1 cellular context compared by ENCODE assay signal in genomic region chr12:105091495-105092206, GRCh38.
TF ChIP-seq lines count a peak whose summit lies in the region.

No MANE protein-coding gene starts in this region.

TF ChIP-seq in H1, 55 proteins besides CTCF, POLR2A, EP300 and RAD21 (continued from another document):
- TF ChIP-seq ZNF274 (IDR thresholded peaks at IDR 0.05; ENCODE audit: borderline replicate concordance, extremely low read depth, low read length) = no peak
- no peak for TF ChIP-seq SP2 (IDR thresholded peaks at IDR 0.05; ENCODE audit: low read length)
- no peak for TF ChIP-seq KDM4A (IDR thresholded peaks at IDR 0.05; ENCODE audit: low read depth, low read length, severe bottlenecking)
- no peak for TF ChIP-seq SRF (IDR thresholded peaks at IDR 0.05; ENCODE audit: low read depth, low read length)
- TF ChIP-seq NANOG (IDR thresholded peaks at IDR 0.05; ENCODE audit: insufficient read depth, low read depth, low read length, poor library complexity, severe bottlenecking) = no peak
